Comparison of ENCODE assay signal across 1 cellular context in the genomic region with DNA sequence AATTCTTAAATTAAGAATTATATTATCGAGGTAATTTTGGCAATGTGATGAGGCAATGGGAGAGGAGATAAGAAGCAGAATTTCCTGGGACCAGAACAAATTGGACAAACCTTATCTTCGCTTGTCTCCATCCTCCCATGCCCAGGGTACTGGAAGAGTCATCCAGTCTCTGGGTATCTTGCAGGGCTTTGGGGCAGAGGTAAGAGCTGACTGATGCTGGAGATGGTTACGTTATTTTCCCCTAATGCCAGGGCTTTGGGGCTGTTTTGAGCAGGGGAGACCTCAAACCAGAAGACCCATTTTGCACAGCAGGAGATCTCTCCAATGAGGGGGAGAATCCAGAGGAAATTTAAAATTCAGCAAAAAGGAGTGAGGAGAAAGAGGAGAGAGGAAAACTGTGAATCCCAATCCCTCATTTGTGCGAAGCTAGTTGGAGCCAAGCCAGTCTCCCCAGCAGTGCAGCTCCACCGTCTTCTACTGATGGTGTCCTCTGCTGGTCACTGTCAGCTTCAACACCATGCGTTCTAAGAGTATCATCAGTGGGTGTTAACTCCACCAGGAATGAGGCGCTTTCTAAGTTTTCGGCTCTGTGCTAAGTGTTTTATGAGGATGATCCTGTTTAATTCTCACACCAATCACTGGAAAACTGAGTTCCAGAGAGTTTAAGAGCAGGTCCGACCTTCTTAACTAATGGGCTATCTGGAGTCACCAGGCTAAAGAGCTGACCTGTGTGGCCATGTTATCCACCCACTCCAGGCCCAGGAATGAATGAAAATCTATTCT.
TF ChIP-seq lines count a peak whose summit lies in the region.

No MANE protein-coding gene starts in this region.

TF ChIP-seq in HepG2, 621 proteins besides CTCF, POLR2A, EP300 and RAD21 (continued from another document):
- TF ChIP-seq, protein P1, sequence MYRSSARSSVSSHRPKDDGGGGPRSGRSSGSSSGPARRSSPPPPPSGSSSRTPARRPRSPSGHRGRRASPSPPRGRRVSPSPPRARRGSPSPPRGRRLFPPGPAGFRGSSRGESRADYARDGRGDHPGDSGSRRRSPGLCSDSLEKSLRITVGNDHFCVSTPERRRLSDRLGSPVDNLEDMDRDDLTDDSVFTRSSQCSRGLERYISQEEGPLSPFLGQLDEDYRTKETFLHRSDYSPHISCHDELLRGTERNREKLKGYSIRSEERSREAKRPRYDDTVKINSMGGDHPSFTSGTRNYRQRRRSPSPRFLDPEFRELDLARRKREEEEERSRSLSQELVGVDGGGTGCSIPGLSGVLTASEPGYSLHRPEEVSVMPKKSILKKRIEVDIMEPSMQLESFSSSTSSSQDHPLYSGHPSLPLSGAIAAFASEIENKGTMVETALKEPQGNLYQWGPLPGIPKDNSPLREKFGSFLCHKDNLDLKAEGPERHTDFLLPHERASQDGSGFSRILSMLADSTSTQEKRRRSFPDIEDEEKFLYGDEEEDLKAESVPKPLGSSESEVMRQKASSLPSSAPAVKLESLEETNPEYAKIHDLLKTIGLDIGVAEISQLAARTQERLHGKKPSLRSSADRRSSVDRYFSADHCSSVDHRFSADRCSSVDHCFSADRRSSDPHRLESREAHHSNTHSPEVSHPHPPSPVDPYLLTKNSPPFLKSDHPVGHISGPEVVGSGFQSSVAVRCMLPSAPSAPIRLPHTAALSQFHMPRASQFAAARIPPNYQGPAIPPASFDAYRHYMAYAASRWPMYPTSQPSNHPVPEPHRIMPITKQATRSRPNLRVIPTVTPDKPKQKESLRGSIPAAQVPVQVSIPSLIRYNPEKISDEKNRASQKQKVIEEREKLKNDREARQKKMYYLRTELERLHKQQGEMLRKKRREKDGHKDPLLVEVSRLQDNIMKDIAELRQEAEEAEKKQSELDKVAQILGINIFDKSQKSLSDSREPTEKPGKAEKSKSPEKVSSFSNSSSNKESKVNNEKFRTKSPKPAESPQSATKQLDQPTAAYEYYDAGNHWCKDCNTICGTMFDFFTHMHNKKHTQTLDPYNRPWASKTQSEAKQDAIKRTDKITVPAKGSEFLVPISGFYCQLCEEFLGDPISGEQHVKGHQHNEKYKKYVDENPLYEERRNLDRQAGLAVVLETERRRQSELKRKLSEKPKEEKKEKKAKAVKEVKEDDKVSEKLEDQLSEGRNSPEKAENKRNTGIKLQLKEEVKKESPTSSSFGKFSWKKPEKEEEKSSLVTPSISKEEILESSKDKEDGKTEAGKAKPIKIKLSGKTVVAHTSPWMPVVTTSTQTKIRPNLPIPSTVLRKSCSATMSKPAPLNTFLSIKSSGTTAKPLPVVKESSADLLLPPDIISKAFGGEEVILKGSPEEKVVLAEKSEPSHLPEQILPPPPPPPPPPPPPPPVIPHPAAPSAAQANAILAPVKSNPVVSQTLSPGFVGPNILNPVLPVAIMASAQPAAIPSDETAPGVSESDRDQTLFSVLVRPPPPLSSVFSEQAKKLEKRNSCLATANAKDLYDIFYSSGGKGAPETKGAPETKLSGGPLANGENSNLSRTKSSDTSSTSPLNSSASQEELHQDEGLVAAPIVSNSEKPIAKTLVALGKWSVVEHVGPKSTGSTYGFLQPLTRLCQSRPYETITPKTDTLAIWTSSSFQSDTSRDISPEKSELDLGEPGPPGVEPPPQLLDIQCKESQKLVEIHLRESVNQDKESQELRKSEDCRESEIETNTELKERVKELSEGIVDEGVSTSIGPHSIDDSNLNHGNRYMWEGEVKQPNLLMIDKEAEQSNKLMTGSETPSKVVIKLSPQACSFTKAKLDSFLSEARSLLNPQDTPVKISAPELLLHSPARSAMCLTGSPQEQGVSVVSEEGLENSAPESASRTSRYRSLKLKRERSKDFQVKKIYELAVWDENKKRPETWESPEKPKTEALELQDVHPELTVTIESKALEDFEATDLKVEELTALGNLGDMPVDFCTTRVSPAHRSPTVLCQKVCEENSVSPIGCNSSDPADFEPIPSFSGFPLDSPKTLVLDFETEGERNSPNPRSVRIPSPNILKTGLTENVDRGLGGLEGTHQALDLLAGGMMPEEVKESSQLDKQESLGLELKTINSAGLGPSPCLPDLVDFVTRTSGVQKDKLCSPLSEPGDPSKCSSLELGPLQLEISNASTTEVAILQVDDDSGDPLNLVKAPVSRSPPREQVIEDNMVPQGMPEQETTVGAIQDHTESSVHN (CRISPR knock-in tag; IDR thresholded peaks at IDR 0.05): no peak
- TF ChIP-seq MAF1 (CRISPR knock-in tag; IDR thresholded peaks at IDR 0.05; ENCODE audit: borderline replicate concordance): no peak
- TF ChIP-seq, protein P2, sequence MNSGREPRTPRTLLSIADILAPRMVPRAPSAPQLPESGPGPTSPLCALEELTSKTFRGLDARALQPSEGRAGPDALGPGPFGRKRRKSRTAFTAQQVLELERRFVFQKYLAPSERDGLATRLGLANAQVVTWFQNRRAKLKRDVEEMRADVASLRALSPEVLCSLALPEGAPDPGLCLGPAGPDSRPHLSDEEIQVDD (CRISPR knock-in tag; IDR thresholded peaks at IDR 0.05; ENCODE audit: borderline replicate concordance): no peak
- TF ChIP-seq, protein P3, sequence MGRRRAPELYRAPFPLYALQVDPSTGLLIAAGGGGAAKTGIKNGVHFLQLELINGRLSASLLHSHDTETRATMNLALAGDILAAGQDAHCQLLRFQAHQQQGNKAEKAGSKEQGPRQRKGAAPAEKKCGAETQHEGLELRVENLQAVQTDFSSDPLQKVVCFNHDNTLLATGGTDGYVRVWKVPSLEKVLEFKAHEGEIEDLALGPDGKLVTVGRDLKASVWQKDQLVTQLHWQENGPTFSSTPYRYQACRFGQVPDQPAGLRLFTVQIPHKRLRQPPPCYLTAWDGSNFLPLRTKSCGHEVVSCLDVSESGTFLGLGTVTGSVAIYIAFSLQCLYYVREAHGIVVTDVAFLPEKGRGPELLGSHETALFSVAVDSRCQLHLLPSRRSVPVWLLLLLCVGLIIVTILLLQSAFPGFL (CRISPR knock-in tag; IDR thresholded peaks at IDR 0.05): no peak
- TF ChIP-seq STAG1 (CRISPR knock-in tag; IDR thresholded peaks at IDR 0.05): peak; percentile 52
- TF ChIP-seq, protein P4, sequence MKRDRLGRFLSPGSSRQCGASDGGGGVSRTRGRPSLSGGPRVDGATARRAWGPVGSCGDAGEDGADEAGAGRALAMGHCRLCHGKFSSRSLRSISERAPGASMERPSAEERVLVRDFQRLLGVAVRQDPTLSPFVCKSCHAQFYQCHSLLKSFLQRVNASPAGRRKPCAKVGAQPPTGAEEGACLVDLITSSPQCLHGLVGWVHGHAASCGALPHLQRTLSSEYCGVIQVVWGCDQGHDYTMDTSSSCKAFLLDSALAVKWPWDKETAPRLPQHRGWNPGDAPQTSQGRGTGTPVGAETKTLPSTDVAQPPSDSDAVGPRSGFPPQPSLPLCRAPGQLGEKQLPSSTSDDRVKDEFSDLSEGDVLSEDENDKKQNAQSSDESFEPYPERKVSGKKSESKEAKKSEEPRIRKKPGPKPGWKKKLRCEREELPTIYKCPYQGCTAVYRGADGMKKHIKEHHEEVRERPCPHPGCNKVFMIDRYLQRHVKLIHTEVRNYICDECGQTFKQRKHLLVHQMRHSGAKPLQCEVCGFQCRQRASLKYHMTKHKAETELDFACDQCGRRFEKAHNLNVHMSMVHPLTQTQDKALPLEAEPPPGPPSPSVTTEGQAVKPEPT (CRISPR knock-in tag; IDR thresholded peaks at IDR 0.05; ENCODE audit: low read depth): no peak
- TF ChIP-seq, protein P5, sequence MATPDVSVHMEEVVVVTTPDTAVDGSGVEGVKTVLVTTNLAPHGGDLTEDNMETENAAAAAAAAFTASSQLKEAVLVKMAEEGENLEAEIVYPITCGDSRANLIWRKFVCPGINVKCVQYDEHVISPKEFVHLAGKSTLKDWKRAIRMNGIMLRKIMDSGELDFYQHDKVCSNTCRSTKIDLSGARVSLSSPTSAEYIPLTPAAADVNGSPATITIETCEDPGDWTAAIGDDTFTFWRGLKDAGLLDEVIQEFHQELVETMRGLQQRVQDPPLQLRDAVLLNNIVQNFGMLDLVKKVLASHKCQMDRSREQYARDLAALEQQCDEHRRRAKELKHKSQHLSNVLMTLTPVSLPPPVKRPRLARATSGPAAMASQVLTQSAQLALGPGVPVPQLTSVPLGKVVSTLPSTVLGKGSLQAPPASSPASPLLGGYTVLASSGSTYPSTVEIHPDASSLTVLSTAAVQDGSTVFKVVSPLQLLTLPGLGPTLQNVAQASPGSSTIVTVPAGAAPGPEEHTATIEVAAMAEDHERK (CRISPR knock-in tag; IDR thresholded peaks at IDR 0.05; ENCODE audit: low read depth): no peak
- TF ChIP-seq SMC3 (IDR thresholded peaks at IDR 0.05; ENCODE audit: low read length): peak; percentile 29; the same call in 1 of the 2 replicates
